ENCODE assay signal across 1 cellular context in the genomic region with DNA sequence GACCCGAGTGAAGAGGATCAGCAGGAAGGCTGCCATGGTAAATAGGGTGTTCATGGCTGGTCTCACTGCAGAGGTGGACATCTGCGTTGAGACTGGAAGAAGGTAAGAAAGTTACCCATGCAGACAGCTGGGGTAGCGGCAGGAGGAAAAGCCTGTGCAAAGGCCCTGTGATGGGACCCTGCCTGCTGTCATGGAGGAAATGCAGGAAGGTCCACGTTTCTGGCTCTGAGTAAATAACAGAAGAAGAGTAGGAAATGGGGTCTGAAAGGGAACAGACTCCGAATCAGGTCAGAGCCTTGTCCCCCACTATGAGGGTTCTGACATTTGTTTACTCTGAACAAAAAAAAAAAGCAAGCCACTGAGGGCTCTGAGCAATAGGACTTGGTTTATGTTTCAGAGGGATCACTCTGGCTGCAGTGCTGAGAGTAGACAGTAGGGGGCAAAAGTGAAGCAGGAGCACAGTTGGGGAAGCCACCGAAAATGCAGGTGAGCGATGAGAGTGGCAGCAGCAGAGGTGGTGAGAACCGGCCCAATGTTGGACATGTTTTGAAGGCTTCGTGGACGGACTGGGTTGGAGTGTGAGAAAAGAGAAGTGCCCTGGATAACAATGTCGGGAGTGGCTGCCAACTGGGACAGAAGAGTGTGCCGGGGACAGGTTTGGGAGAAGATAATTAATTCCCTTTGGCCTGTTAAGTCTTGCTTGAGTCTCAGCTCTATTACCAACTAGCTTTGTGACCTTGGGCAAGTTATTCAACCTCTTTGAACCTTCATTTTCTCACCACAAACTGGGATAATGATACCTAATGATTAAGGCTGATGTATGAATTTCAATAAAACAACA.
A peak's percentile ranks its signal among the peaks of the same experiment; 100 is the strongest.
TF ChIP-seq lines count a peak whose summit lies in the region.

No MANE protein-coding gene starts in this region.

TF ChIP-seq in H1, 55 proteins besides CTCF, POLR2A, EP300 and RAD21:
- no peak for TF ChIP-seq TEAD4 (IDR thresholded peaks at IDR 0.05; ENCODE audit: low read depth, low read length)
- no peak for TF ChIP-seq POLR2AphosphoS5 (IDR thresholded peaks at IDR 0.05; ENCODE audit: low read depth, low read length)
- no peak for TF ChIP-seq MAFK (IDR thresholded peaks at IDR 0.05; ENCODE audit: low read depth, low read length)
- peak; percentile 73; the same call in 1 of the 2 replicates for TF ChIP-seq KDM1A (IDR thresholded peaks at IDR 0.05; ENCODE audit: borderline replicate concordance, low read length)
- TF ChIP-seq TCF12 (IDR thresholded peaks at IDR 0.05; ENCODE audit: low read depth, low read length), result no peak
- TF ChIP-seq YY1 (IDR thresholded peaks at IDR 0.05; ENCODE audit: low read depth, low read length), result 0 out of 2 replicates have a peak, but pooled peaks have one; percentile 23
- no peak for TF ChIP-seq NANOG (IDR thresholded peaks at IDR 0.05; ENCODE audit: insufficient read depth, low read depth, low read length, poor library complexity, severe bottlenecking)
- no peak for TF ChIP-seq KDM5A (IDR thresholded peaks at IDR 0.05; ENCODE audit: low read length)
- no peak for TF ChIP-seq TAF7 (optimal IDR thresholded peaks at IDR 0.05; ENCODE audit: borderline replicate concordance, low read depth, low read length)
- TF ChIP-seq EGR1 (IDR thresholded peaks at IDR 0.05; ENCODE audit: borderline replicate concordance, low read depth, low read length), result no peak
- no peak for TF ChIP-seq SP4 (IDR thresholded peaks at IDR 0.05; ENCODE audit: low read length)
- 0 out of 2 replicates have a peak, but pooled peaks have one; percentile 26 for TF ChIP-seq CREB1 (IDR thresholded peaks at IDR 0.05)
